8 cellular contexts compared by ENCODE assay signal in the genomic region with DNA sequence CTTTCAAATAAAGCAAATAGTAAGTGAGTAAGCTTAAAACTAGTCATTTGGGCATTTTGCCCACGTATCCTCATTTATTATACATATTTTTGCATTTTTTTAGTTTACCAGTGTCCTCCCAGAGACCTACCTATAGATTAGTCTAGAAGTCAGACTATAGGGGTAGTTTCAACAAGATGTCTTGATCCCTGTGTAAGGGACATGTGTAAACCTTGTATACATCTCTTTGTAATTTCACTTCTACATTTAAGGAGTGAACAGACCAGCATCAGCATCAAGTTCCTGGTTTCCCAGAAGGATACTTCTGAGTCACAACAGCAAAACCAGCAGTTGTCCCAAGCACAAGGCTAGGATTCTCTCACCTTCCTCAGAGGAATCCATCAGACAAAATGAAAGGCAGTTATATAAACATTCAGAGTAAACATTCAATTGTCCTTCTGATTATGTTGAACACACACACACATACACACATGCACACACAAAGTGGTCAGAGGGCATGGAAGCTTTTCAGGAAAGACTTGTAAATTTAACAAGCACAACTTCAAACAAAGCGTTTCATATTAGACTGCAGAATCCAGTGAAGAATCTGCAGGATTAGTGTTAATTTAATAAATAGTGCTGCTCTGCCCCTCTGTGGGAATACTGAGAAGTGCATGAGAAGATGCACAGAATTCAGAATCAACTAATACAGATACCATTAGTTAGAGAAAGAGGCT. TPM values are rescaled to one million over a fixed set of nuclear protein-coding genes. Genes with fewer than 3 reads are reported as not detected.
DNase-seq lines count a peak whose midpoint lies in the region; ATAC-seq and TF ChIP-seq lines count a peak whose summit lies in the region.

No MANE protein-coding gene starts in this region.

- peak; percentile 49 for DNase-seq in Calu3
- peak; percentile 4 for DNase-seq in NCI-H345 (lab: John Stamatoyannopoulos, UW)
- DNase-seq in amniotic epithelial cell (ENCODE audit: low read depth): peak; percentile 40
- no peak for DNase-seq in left ventricle myocardium inferior
- DNase-seq in gastrocnemius medialis: no peak

- H3K4me3 Mint-ChIP-seq in Calu3 (ENCODE audit: low read depth, unreplicated experiment): no peak overlapping the region

- TF ChIP-seq POLR2A in gastrocnemius medialis (IDR thresholded peaks at IDR 0.05): no peak

- H3K27ac Mint-ChIP-seq in Calu3 (ENCODE audit: unreplicated experiment): no peak overlapping the region

- intact Hi-C loops in Calu3 (cut with micrococcal nuclease; ENCODE audit: unreplicated experiment): loop anchor here (1.0 to 10.0 kb wide), 7 partner anchors 238 to 1338 kb away; no protein-coding TSS in a partner anchor
- intact Hi-C loops in left ventricle myocardium inferior (cut with micrococcal nuclease): loop anchor here (10.0 kb wide), 1 partner anchor 1215 kb away; no protein-coding TSS in a partner anchor
- intact Hi-C loops in gastrocnemius medialis (cut with DNase I; ENCODE audit: low total_unique reads): loop anchor here (2.0 to 5.0 kb wide), 2 partner anchors 1207 to 1339 kb away; partner anchors contain the start of gene CHSY3

- H3K36me3 ChIP-seq in left ventricle myocardium inferior (no peaks in the 10 kb centered on the region), gastrocnemius medialis (no peaks in the 10 kb centered on the region)

- no peaks in the 10 kb centered on the region for H3K9me3 ChIP-seq in left ventricle myocardium inferior (replicated peaks)
- H3K9me3 ChIP-seq in gastrocnemius medialis: no peaks in the 10 kb centered on the region

- peak; percentile 91 for ATAC-seq in GM18867 (IDR thresholded peaks at IDR 0.05; ENCODE audit: unreplicated experiment)
- peak; percentile 83 for ATAC-seq in HG02981 (IDR thresholded peaks at IDR 0.05; ENCODE audit: unreplicated experiment)
- ATAC-seq in gastrocnemius medialis: no peak
- no peak for ATAC-seq in GM21717 (IDR thresholded peaks at IDR 0.05; ENCODE audit: unreplicated experiment)

- H3K4me3 ChIP-seq in left ventricle myocardium inferior: no peak overlapping the region
- H3K4me3 ChIP-seq in gastrocnemius medialis: no peak overlapping the region

- H3K27me3 ChIP-seq in left ventricle myocardium inferior (ENCODE audit: low read depth) (peaks cover 14% of the 10 kb centered on the region), gastrocnemius medialis (no peaks in the 10 kb centered on the region)

- no peaks in the 10 kb centered on the region for H3K4me1 Mint-ChIP-seq in Calu3 (ENCODE audit: low read depth, unreplicated experiment)

- H3K27ac ChIP-seq in left ventricle myocardium inferior (replicated peaks) (no peak overlapping the region), gastrocnemius medialis (no peak overlapping the region)

- no peaks in the 10 kb centered on the region for H3K36me3 Mint-ChIP-seq in Calu3 (ENCODE audit: insufficient read depth, unreplicated experiment)

- no peaks in the 10 kb centered on the region for H3K9me3 Mint-ChIP-seq in Calu3 (ENCODE audit: low read depth, unreplicated experiment)

- peak; percentile 66 for TF ChIP-seq CTCF in Calu3 (IDR thresholded peaks at IDR 0.05; ENCODE audit: unreplicated experiment)
- TF ChIP-seq CTCF in left ventricle myocardium inferior (IDR thresholded peaks at IDR 0.05; ENCODE audit: borderline replicate concordance): peak; percentile 79
- peak; percentile 14 to 59 (median 48) for TF ChIP-seq CTCF in gastrocnemius medialis (IDR thresholded peaks at IDR 0.05 in 4 of 5, conservative IDR thresholded peaks at IDR 0.05 in 1 of 5)

- BruUV-seq in Calu3 (replicated peaks; lab: Mats Ljungman, UMichigan): no TSS peak

- CTCF ChIA-PET in Calu3 (lab: Charles Lee): no interaction called here

- H3K27me3 Mint-ChIP-seq in Calu3 (ENCODE audit: unreplicated experiment): no peaks in the 10 kb centered on the region

- in situ Hi-C loops in gastrocnemius medialis (cut with MboI; ENCODE audit: low sequenced_read_pairs in 4 of 4): loop anchor here in 2 of 4 donors (25.0 kb wide), 2 partner anchors 1197 to 1222 kb away; partner anchors contain the start of gene CHSY3 (in 1 of the 2)

- H3K4me1 ChIP-seq in left ventricle myocardium inferior (no peaks in the 10 kb centered on the region), gastrocnemius medialis (no peaks in the 10 kb centered on the region)

RNA-seq across cellular contexts. Expression of gene HINT1, which starts 55.4 kb away (rescaled TPM):
- 198 and 232 TPM in 2 replicates for total RNA-seq in Calu3 (2022)
- 155 TPM for total RNA-seq in left ventricle myocardium inferior
- 100 to 1,000 TPM; 177 to 325 (median 232) TPM for total RNA-seq in gastrocnemius medialis

Comparison
In these comparisons a context has a peak if more than half of its experiments do, and no peak if none do; other contexts are left out.
1. DNase-seq: peak in Calu3 (single experiment), NCI-H345 (single experiment) and amniotic epithelial cell (single experiment); none in left ventricle myocardium inferior (single experiment) and gastrocnemius medialis (0 of 2).
2. ATAC-seq: peak in GM18867 (single experiment) and HG02981 (single experiment); none in gastrocnemius medialis (0 of 2) and GM21717 (single experiment).
3. Peak in every context shown above with its lines, with median percentiles within 50 percentile points of each other: CTCF ChIP-seq.